In genomic region chr3:69872783-69873378, GRCh38 we compare ENCODE assay signal across 31 cellular contexts.
DNase-seq lines count a peak whose midpoint lies in the region; ATAC-seq, FAIRE-seq and TF ChIP-seq lines count a peak whose summit lies in the region.
"Had no signal": no experiment of that assay in that cellular context is flagged by ENCODE, and none has a peak within 500 bp of the region (broad histone marks: within the 10 kb centered on the region; RNA-seq: fewer than 3 reads in every experiment).

No MANE protein-coding gene starts in this region.

- DNase-seq in SK-N-SH (no peak), astrocyte (ENCODE audit: low read depth) (peak; percentile 37), heart right ventricle (no peak), gastrocnemius medialis (peak; percentile 43 to 58), lower lobe of right lung (no peak)
- DNase-seq: activated CD4-positive, alpha-beta T cell treated with anti-CD3 and anti-CD28 coated beads for 36 hours; erythroblast; foreskin fibroblast; GDM1; kidney glomerular epithelial cell; NCI-H1048; NCI-H187 treated with DMSO at 0.1 percent for 48 hours; NCI-H2171 treated with DMSO at 0.1 percent for 48 hours; NCI-H524 treated with DMSO at 0.1 percent for 48 hours; OCI-M1; stimulated activated CD4-positive, alpha-beta T cell treated with anti-CD3 and anti-CD28 coated beads, Interleukin-2, amount 100 ng/mL, for 24 hours; testis had no signal

- H4K20me1 ChIP-seq in SK-N-SH (ENCODE audit: insufficient read depth) (no peaks in the 10 kb centered on the region), astrocyte (ENCODE audit: insufficient read depth, low read length) (no peaks in the 10 kb centered on the region)

- H3F3A ChIP-seq in SK-N-SH (replicated peaks; ENCODE audit: insufficient read depth), result no peaks in the 10 kb centered on the region

- H3K9me3 ChIP-seq in SK-N-SH (no peaks in the 10 kb centered on the region), astrocyte (ENCODE audit: insufficient read depth, low read depth, low read length) (no peaks in the 10 kb centered on the region), heart right ventricle (no peaks in the 10 kb centered on the region), gastrocnemius medialis (no peaks in the 10 kb centered on the region), lower lobe of right lung (no peaks in the 10 kb centered on the region)
- H3K9me3 ChIP-seq: testis had no signal

- H3K27me3 Mint-ChIP-seq in astrocyte (ENCODE audit: low read depth, unreplicated experiment), result no peaks in the 10 kb centered on the region
- H3K27me3 Mint-ChIP-seq: dendritic cell treated with granulocyte-macrophage colony-stimulating factor and Interleukin-4, amounts not matched to agents 40 ng/mL and 50 ng/mL, for 4 days; natural killer cell treated with Interleukin-12 subunit alpha and Interleukin-12 subunit beta and Interleukin-15 and Interleukin-18, amount 100 ng/mL, for 72 hours; stimulated activated naive CD8-positive, alpha-beta T cell treated with anti-CD3 and anti-CD28 coated beads, Interleukin-15, Interleukin-2, amounts not matched to agents 100 ng/mL and 50 ng/mL, for 24 hours had no signal

- in situ Hi-C loops in gastrocnemius medialis (cut with MboI; ENCODE audit: low sequenced_read_pairs in 4 of 4), result no loop called here

- TF ChIP-seq CTCF in SK-N-SH (IDR thresholded peaks at IDR 0.05), result no peak
- TF ChIP-seq CTCF in astrocyte (IDR thresholded peaks at IDR 0.05; ENCODE audit: insufficient read depth, low read depth, low read length), result no peak
- no peak for TF ChIP-seq CTCF in heart right ventricle (IDR thresholded peaks at IDR 0.05)
- no peak for TF ChIP-seq CTCF in gastrocnemius medialis (IDR thresholded peaks at IDR 0.05 in 4 of 5, conservative IDR thresholded peaks at IDR 0.05 in 1 of 5)
- TF ChIP-seq CTCF in lower lobe of right lung (IDR thresholded peaks at IDR 0.05), result no peak

- TF ChIP-seq POLR2A in gastrocnemius medialis (IDR thresholded peaks at IDR 0.05), result no peak

- H3K9ac ChIP-seq in SK-N-SH (no peak overlapping the region), astrocyte (ENCODE audit: low read length) (no peak overlapping the region)

- H3K79me2 ChIP-seq in SK-N-SH (ENCODE audit: insufficient read depth) (no peaks in the 10 kb centered on the region), astrocyte (ENCODE audit: insufficient read depth, low read length) (no peaks in the 10 kb centered on the region)

- H3K4me3 Mint-ChIP-seq in astrocyte (ENCODE audit: unreplicated experiment), result no peak overlapping the region
- H3K4me3 Mint-ChIP-seq: activated CD4-positive, alpha-beta T cell treated with anti-CD3 and anti-CD28 coated beads for 36 hours; CD14-positive monocyte; dendritic cell treated with granulocyte-macrophage colony-stimulating factor and Interleukin-4, amounts not matched to agents 40 ng/mL and 50 ng/mL, for 4 days; natural killer cell treated with Interleukin-12 subunit alpha and Interleukin-12 subunit beta and Interleukin-15 and Interleukin-18, amount 100 ng/mL, for 72 hours; stimulated activated naive CD8-positive, alpha-beta T cell treated with anti-CD3 and anti-CD28 coated beads, Interleukin-15, Interleukin-2, amounts not matched to agents 100 ng/mL and 50 ng/mL, for 24 hours; T-helper 1 cell treated with Interleukin-12 subunit alpha and Interleukin-12 subunit beta and Interleukin-4 antibody, amounts not matched to agents 30 μg/mL and 1 μg/mL, for 36 hours had no signal

- TF ChIP-seq EP300 in SK-N-SH (IDR thresholded peaks at IDR 0.05; ENCODE audit: borderline replicate concordance in 1 of 2, low read depth in 1 of 2, low read length in 1 of 2), result no peak

- H2AFZ ChIP-seq in SK-N-SH (ENCODE audit: low read depth) (no peak overlapping the region), astrocyte (ENCODE audit: low read depth, low read length) (no peak overlapping the region)

- CTCF ChIA-PET in SK-N-SH (lab: Yijun Ruan, JAX), result no interaction called here

- no peak overlapping the region; a peak in 1 of 4 replicates for H3K27ac ChIP-seq in SK-N-SH (ENCODE audit: low read depth in 2 of 2, low read length in 1 of 2)
- no peak overlapping the region for H3K27ac ChIP-seq in astrocyte (ENCODE audit: low read depth, low read length)
- H3K27ac ChIP-seq in heart right ventricle, result peak overlapping the region in 7 of 10 donors; percentile 14 to 83 (median 67)
- H3K27ac ChIP-seq in gastrocnemius medialis, result peak overlapping the region; percentile 42 to 84 (median 70)
- no peak overlapping the region for H3K27ac ChIP-seq in lower lobe of right lung
- H3K27ac ChIP-seq: 22Rv1, SK-N-MC, testis had no signal

- ATAC-seq in SK-N-SH treated with all-trans-retinoic acid at 6 μM for 48 hours, result no peak
- ATAC-seq in heart right ventricle, result peak; percentile 32 to 87 (median 78)
- peak; percentile 58 to 70 for ATAC-seq in gastrocnemius medialis
- ATAC-seq in HG02678 (IDR thresholded peaks at IDR 0.05; ENCODE audit: unreplicated experiment), result no peak
- ATAC-seq in lower lobe of right lung, result no peak
- ATAC-seq in GM18870 (IDR thresholded peaks at IDR 0.05; ENCODE audit: unreplicated experiment), result no peak
- ATAC-seq: activated CD4-positive, alpha-beta T cell treated with anti-CD3 and anti-CD28 coated beads for 36 hours; activated naive CD4-positive, alpha-beta T cell treated with anti-CD3 and anti-CD28 coated beads, Interleukin-2, amount 50 U/mL, for 72 hours; natural killer cell treated with Interleukin-12 subunit alpha and Interleukin-12 subunit beta and Interleukin-15 and Interleukin-18, amount 100 ng/mL, for 72 hours had no signal

- no peaks in the 10 kb centered on the region for H3K36me3 Mint-ChIP-seq in astrocyte (ENCODE audit: low read depth, unreplicated experiment)
- H3K36me3 Mint-ChIP-seq: activated naive CD4-positive, alpha-beta T cell treated with anti-CD3 and anti-CD28 coated beads, Interleukin-2, amount 50 U/mL, for 72 hours; CD14-positive monocyte; natural killer cell treated with Interleukin-12 subunit alpha and Interleukin-12 subunit beta and Interleukin-15 and Interleukin-18, amount 100 ng/mL, for 72 hours had no signal

- no peak for FAIRE-seq in astrocyte (lab: Jason Lieb, UNC)
- FAIRE-seq: bronchial epithelial cell, TTC549 had no signal

- H3K36me3 ChIP-seq in SK-N-SH (replicated peaks in 1 of 2; ENCODE audit: control insufficient read depth in 1 of 2, insufficient read depth in 2 of 2, low read length in 1 of 2) (no peaks in the 10 kb centered on the region), astrocyte (ENCODE audit: insufficient read depth, low read length) (no peaks in the 10 kb centered on the region), heart right ventricle (no peaks in the 10 kb centered on the region), gastrocnemius medialis (no peaks in the 10 kb centered on the region), lower lobe of right lung (no peaks in the 10 kb centered on the region)

- peaks cover 2% of the 10 kb centered on the region for H3K9me3 Mint-ChIP-seq in astrocyte (ENCODE audit: unreplicated experiment)
- H3K9me3 Mint-ChIP-seq: activated naive CD4-positive, alpha-beta T cell treated with anti-CD3 and anti-CD28 coated beads, Interleukin-2, amount 50 U/mL, for 72 hours; activated T-helper 2 cell treated with anti-CD3 and anti-CD28 coated beads, Interferon-gamma antibody, Interleukin-2, Interleukin-4, amounts not matched to agents 10 μg/mL and 5 μg/mL and 100 μg/mL, durations not matched to agents 14 hours and 24 hours and 36 hours; CD14-positive monocyte; dendritic cell treated with granulocyte-macrophage colony-stimulating factor and Interleukin-4, amounts not matched to agents 40 ng/mL and 50 ng/mL, for 4 days; natural killer cell treated with Interleukin-12 subunit alpha and Interleukin-12 subunit beta and Interleukin-15 and Interleukin-18, amount 100 ng/mL, for 72 hours; stimulated activated naive CD8-positive, alpha-beta T cell treated with anti-CD3 and anti-CD28 coated beads, Interleukin-15, Interleukin-2, amounts not matched to agents 100 ng/mL and 50 ng/mL, for 24 hours; T-helper 1 cell treated with Interleukin-12 subunit alpha and Interleukin-12 subunit beta and Interleukin-4 antibody, amounts not matched to agents 30 μg/mL and 1 μg/mL, for 36 hours had no signal

- no peak overlapping the region for H3K27ac Mint-ChIP-seq in astrocyte (ENCODE audit: unreplicated experiment)
- H3K27ac Mint-ChIP-seq: activated CD4-positive, alpha-beta T cell treated with anti-CD3 and anti-CD28 coated beads for 36 hours; activated naive CD4-positive, alpha-beta T cell treated with anti-CD3 and anti-CD28 coated beads, Interleukin-2, amount 50 U/mL, for 72 hours; activated T-helper 2 cell treated with anti-CD3 and anti-CD28 coated beads, Interferon-gamma antibody, Interleukin-2, Interleukin-4, amounts not matched to agents 10 μg/mL and 5 μg/mL and 100 μg/mL, durations not matched to agents 14 hours and 24 hours and 36 hours; CD14-positive monocyte; dendritic cell treated with granulocyte-macrophage colony-stimulating factor and Interleukin-4, amounts not matched to agents 40 ng/mL and 50 ng/mL, for 4 days; natural killer cell treated with Interleukin-12 subunit alpha and Interleukin-12 subunit beta and Interleukin-15 and Interleukin-18, amount 100 ng/mL, for 72 hours; stimulated activated naive CD8-positive, alpha-beta T cell treated with anti-CD3 and anti-CD28 coated beads, Interleukin-15, Interleukin-2, amounts not matched to agents 100 ng/mL and 50 ng/mL, for 24 hours; T-helper 1 cell treated with Interleukin-12 subunit alpha and Interleukin-12 subunit beta and Interleukin-4 antibody, amounts not matched to agents 30 μg/mL and 1 μg/mL, for 36 hours had no signal

- intact Hi-C loops in heart right ventricle (cut with DNase I), result loop anchor here in 1 of 10 donors (10.0 kb wide), 1 partner anchor 52 kb away; no protein-coding TSS in a partner anchor
- intact Hi-C loops in gastrocnemius medialis (cut with DNase I; ENCODE audit: low total_unique reads), result loop anchor here (5.0 to 10.0 kb wide), 3 partner anchors 81 to 748 kb away; partner anchors contain the start of gene LMOD3
- intact Hi-C loops in lower lobe of right lung (cut with DNase I), result no loop called here

- H3K4me1 Mint-ChIP-seq in astrocyte (ENCODE audit: low read depth, unreplicated experiment), result peaks cover 15% of the 10 kb centered on the region
- H3K4me1 Mint-ChIP-seq: activated CD4-positive, alpha-beta T cell treated with anti-CD3 and anti-CD28 coated beads for 36 hours had no signal

- no peak for TF ChIP-seq RAD21 in SK-N-SH (IDR thresholded peaks at IDR 0.05; ENCODE audit: low read length)

- H3K4me2 ChIP-seq in SK-N-SH (0 out of 2 replicates have a peak overlapping the region, but pooled peaks have one; percentile 0), astrocyte (ENCODE audit: low read length) (peak overlapping the region; percentile 27)

- H3K4me3 ChIP-seq in SK-N-SH (ENCODE audit: low read depth in 2 of 2, low read length in 1 of 2) (no peak overlapping the region), astrocyte (ENCODE audit: insufficient read depth, low read depth, low read length) (no peak overlapping the region), heart right ventricle (no peak overlapping the region), gastrocnemius medialis (peak overlapping the region in 3 of 4 donors; percentile 4 to 26 (median 13)), lower lobe of right lung (no peak overlapping the region)
- H3K4me3 ChIP-seq: SK-N-MC, testis had no signal

- H3K4me1 ChIP-seq in SK-N-SH (ENCODE audit: control insufficient read depth in 1 of 2, insufficient read depth in 2 of 2, low read depth in 1 of 2, low read length in 1 of 2) (peaks cover 0 to 2% of the 10 kb centered on the region in 2 experiments; a peak in 1 of 4 replicates), astrocyte (ENCODE audit: insufficient read depth, low read length) (no peaks in the 10 kb centered on the region), heart right ventricle (peaks cover 0 to 54% (median 7%) of the 10 kb centered on the region in 9 donors), gastrocnemius medialis (peaks cover 51 to 59% of the 10 kb centered on the region in 2 donors), lower lobe of right lung (peaks cover 4% of the 10 kb centered on the region)
- H3K4me1 ChIP-seq: testis had no signal

- no peaks in the 10 kb centered on the region for H3K9me2 ChIP-seq in SK-N-SH

- H3K27me3 ChIP-seq in SK-N-SH (ENCODE audit: insufficient read depth), result no peaks in the 10 kb centered on the region
- H3K27me3 ChIP-seq in astrocyte (ENCODE audit: insufficient read depth, low read length), result no peaks in the 10 kb centered on the region
- H3K27me3 ChIP-seq in heart right ventricle, result no peaks in the 10 kb centered on the region
- H3K27me3 ChIP-seq in gastrocnemius medialis, result no peaks in the 10 kb centered on the region
- H3K27me3 ChIP-seq in lower lobe of right lung (ENCODE audit: low read depth), result no peaks in the 10 kb centered on the region
- H3K27me3 ChIP-seq: testis had no signal

- POLR2A ChIA-PET in SK-N-SH (lab: Yijun Ruan, JAX), result no interaction called here

- 72% methylated on average over 4 of the region's 4 CpGs for WGBS in SK-N-SH (ENCODE audit: low lambda C conversion rate)
- WGBS in heart right ventricle, 2 donors, result 42 to 56% methylated on average over 4 of the region's 4 CpGs

Comparison
In these comparisons a context has a peak if more than half of its experiments do, and no peak if none do; other contexts are left out.
1. DNase-seq: peak in astrocyte (single experiment) and gastrocnemius medialis (2 of 2); none in SK-N-SH (single experiment), heart right ventricle (0 of 2) and lower lobe of right lung (single experiment).
2. H3K27ac ChIP-seq: peak in heart right ventricle (7 of 10) and gastrocnemius medialis (4 of 4); none in SK-N-SH (0 of 2), astrocyte (single experiment) and lower lobe of right lung (single experiment).
3. H3K4me3 ChIP-seq: peak in gastrocnemius medialis (3 of 4); none in SK-N-SH (0 of 2), astrocyte (single experiment), heart right ventricle (0 of 10) and lower lobe of right lung (single experiment).
4. ATAC-seq: peak in heart right ventricle (8 of 8) and gastrocnemius medialis (2 of 2); none in SK-N-SH treated with all-trans-retinoic acid at 6 μM for 48 hours (single experiment), HG02678 (single experiment), lower lobe of right lung (0 of 2) and GM18870 (single experiment).